In genomic region chr19:21851596-21852345, GRCh38 we compare ENCODE assay signal across 1 cellular context.
TF ChIP-seq lines count a peak whose summit lies in the region.

No MANE protein-coding gene starts in this region.

TF ChIP-seq in HepG2, 621 proteins besides CTCF, POLR2A, EP300 and RAD21 (continued from another document and continues in another):
- TF ChIP-seq, protein P1, sequence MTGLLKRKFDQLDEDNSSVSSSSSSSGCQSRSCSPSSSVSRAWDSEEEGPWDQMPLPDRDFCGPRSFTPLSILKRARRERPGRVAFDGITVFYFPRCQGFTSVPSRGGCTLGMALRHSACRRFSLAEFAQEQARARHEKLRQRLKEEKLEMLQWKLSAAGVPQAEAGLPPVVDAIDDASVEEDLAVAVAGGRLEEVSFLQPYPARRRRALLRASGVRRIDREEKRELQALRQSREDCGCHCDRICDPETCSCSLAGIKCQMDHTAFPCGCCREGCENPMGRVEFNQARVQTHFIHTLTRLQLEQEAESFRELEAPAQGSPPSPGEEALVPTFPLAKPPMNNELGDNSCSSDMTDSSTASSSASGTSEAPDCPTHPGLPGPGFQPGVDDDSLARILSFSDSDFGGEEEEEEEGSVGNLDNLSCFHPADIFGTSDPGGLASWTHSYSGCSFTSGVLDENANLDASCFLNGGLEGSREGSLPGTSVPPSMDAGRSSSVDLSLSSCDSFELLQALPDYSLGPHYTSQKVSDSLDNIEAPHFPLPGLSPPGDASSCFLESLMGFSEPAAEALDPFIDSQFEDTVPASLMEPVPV (CRISPR knock-in tag; IDR thresholded peaks at IDR 0.05): no peak
- no peak for TF ChIP-seq ZKSCAN5 (CRISPR knock-in tag; IDR thresholded peaks at IDR 0.05)
- no peak for TF ChIP-seq MIER2 (CRISPR knock-in tag; IDR thresholded peaks at IDR 0.05)
- TF ChIP-seq GMEB2 (CRISPR knock-in tag; IDR thresholded peaks at IDR 0.05; ENCODE audit: low read depth): no peak
- no peak for TF ChIP-seq ZNF724P (CRISPR knock-in tag; IDR thresholded peaks at IDR 0.05; ENCODE audit: borderline replicate concordance)
- no peak for TF ChIP-seq ZNF20 (CRISPR knock-in tag; IDR thresholded peaks at IDR 0.05)
- TF ChIP-seq GABPB1 (CRISPR knock-in tag; IDR thresholded peaks at IDR 0.05): peak; percentile 69
- no peak for TF ChIP-seq ZNF124 (CRISPR knock-in tag; IDR thresholded peaks at IDR 0.05)
- TF ChIP-seq ZNF850 (CRISPR knock-in tag; conservative IDR thresholded peaks at IDR 0.05): no peak
- TF ChIP-seq TAF1 (CRISPR knock-in tag; IDR thresholded peaks at IDR 0.05): peak; percentile 45; the same call in 1 of the 2 replicates
- TF ChIP-seq ZFYVE20 (CRISPR knock-in tag; IDR thresholded peaks at IDR 0.05; ENCODE audit: borderline replicate concordance, low read depth): no peak
- no peak for TF ChIP-seq ZFP37 (CRISPR knock-in tag; IDR thresholded peaks at IDR 0.05; ENCODE audit: borderline replicate concordance)
- peak; percentile 39; the same call in 1 of the 2 replicates for TF ChIP-seq E2F2 (CRISPR knock-in tag; IDR thresholded peaks at IDR 0.05; ENCODE audit: borderline replicate concordance)
- no peak for TF ChIP-seq BCL3 (CRISPR knock-in tag; IDR thresholded peaks at IDR 0.05)
- TF ChIP-seq, protein P2, sequence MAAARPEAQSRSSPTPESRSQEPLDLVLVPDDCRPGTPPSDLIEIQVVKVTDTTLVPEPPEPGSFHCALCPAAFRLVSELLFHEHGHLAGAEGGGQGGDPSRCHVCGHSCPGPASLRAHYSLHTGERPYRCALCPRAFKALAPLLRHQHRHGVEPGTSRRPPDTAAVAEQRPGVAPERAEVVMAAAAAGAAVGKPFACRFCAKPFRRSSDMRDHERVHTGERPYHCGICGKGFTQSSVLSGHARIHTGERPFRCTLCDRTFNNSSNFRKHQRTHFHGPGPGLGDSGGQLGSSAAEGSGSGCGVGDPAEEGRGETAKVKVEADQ (CRISPR knock-in tag; IDR thresholded peaks at IDR 0.05; ENCODE audit: borderline replicate concordance): no peak
- TF ChIP-seq FIP1L1 (IDR thresholded peaks at IDR 0.05; ENCODE audit: borderline replicate concordance, insufficient read depth, low read depth, low read length): no peak
- TF ChIP-seq, protein P3, sequence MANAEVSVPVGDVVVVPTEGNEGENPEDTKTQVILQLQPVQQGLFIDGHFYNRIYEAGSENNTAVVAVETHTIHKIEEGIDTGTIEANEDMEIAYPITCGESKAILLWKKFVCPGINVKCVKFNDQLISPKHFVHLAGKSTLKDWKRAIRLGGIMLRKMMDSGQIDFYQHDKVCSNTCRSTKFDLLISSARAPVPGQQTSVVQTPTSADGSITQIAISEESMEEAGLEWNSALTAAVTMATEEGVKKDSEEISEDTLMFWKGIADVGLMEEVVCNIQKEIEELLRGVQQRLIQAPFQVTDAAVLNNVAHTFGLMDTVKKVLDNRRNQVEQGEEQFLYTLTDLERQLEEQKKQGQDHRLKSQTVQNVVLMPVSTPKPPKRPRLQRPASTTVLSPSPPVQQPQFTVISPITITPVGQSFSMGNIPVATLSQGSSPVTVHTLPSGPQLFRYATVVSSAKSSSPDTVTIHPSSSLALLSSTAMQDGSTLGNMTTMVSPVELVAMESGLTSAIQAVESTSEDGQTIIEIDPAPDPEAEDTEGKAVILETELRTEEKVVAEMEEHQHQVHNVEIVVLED (CRISPR knock-in tag; IDR thresholded peaks at IDR 0.05; ENCODE audit: borderline replicate concordance): no peak
- TF ChIP-seq TCF12 (IDR thresholded peaks at IDR 0.05): no peak
- TF ChIP-seq TCF12 (CRISPR knock-in tag; IDR thresholded peaks at IDR 0.05): no peak
- no peak for TF ChIP-seq ZBTB7B (CRISPR knock-in tag; IDR thresholded peaks at IDR 0.05)
- peak; percentile 75; the same call in 1 of the 2 replicates for TF ChIP-seq HIVEP1 (CRISPR knock-in tag; IDR thresholded peaks at IDR 0.05)
- TF ChIP-seq HDAC1 (CRISPR knock-in tag; IDR thresholded peaks at IDR 0.05): peak; percentile 89
- TF ChIP-seq ZNF343 (CRISPR knock-in tag; IDR thresholded peaks at IDR 0.05): no peak
- TF ChIP-seq ELF1 (CRISPR knock-in tag; IDR thresholded peaks at IDR 0.05): peak; percentile 56
- no peak for TF ChIP-seq ZFP90 (CRISPR knock-in tag; IDR thresholded peaks at IDR 0.05; ENCODE audit: borderline replicate concordance)
- TF ChIP-seq, protein P4, sequence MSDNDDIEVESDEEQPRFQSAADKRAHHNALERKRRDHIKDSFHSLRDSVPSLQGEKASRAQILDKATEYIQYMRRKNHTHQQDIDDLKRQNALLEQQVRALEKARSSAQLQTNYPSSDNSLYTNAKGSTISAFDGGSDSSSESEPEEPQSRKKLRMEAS (IDR thresholded peaks at IDR 0.05): no peak
- TF ChIP-seq, protein P5, sequence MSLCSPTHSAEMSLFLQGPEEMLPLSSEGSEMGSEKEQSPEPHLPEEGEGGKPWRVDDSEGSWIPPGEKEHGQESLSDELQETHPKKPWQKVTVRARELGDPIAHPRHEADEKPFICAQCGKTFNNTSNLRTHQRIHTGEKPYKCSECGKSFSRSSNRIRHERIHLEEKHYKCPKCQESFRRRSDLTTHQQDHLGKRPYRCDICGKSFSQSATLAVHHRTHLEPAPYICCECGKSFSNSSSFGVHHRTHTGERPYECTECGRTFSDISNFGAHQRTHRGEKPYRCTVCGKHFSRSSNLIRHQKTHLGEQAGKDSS (CRISPR knock-in tag; IDR thresholded peaks at IDR 0.05; ENCODE audit: borderline replicate concordance, low read depth): no peak
- TF ChIP-seq THYN1 (CRISPR knock-in tag; IDR thresholded peaks at IDR 0.05; ENCODE audit: borderline replicate concordance, low read depth): no peak
- peak; percentile 86 for TF ChIP-seq NFYC (CRISPR knock-in tag; IDR thresholded peaks at IDR 0.05)
- no peak for TF ChIP-seq ZNF740 (CRISPR knock-in tag; IDR thresholded peaks at IDR 0.05)
- peak; percentile 69; the same call in 1 of the 2 replicates for TF ChIP-seq YEATS4 (CRISPR knock-in tag; IDR thresholded peaks at IDR 0.05; ENCODE audit: borderline replicate concordance)
- TF ChIP-seq GFI1 (CRISPR knock-in tag; IDR thresholded peaks at IDR 0.05; ENCODE audit: borderline replicate concordance): no peak
- TF ChIP-seq SOX13 (IDR thresholded peaks at IDR 0.05): no peak
- no peak for TF ChIP-seq SOX13 (CRISPR knock-in tag; conservative IDR thresholded peaks at IDR 0.05 in 1 of 2, IDR thresholded peaks at IDR 0.05 in 1 of 2)
- TF ChIP-seq ZFP41 (CRISPR knock-in tag; IDR thresholded peaks at IDR 0.05; ENCODE audit: borderline replicate concordance): no peak
- no peak for TF ChIP-seq CAMTA2 (CRISPR knock-in tag; IDR thresholded peaks at IDR 0.05; ENCODE audit: borderline replicate concordance)
- TF ChIP-seq RFX5 (IDR thresholded peaks at IDR 0.05; ENCODE audit: low read depth, low read length): no peak
- 0 out of 3 replicates have a peak, but pooled peaks have one; percentile 34 for TF ChIP-seq MXI1 (IDR thresholded peaks at IDR 0.05; ENCODE audit: borderline replicate concordance, low read depth, low read length)
- no peak for TF ChIP-seq MAFF (IDR thresholded peaks at IDR 0.05; ENCODE audit: low read depth, low read length)
- no peak for TF ChIP-seq ZKSCAN8 (CRISPR knock-in tag; IDR thresholded peaks at IDR 0.05; ENCODE audit: borderline replicate concordance)
- TF ChIP-seq, protein P6, sequence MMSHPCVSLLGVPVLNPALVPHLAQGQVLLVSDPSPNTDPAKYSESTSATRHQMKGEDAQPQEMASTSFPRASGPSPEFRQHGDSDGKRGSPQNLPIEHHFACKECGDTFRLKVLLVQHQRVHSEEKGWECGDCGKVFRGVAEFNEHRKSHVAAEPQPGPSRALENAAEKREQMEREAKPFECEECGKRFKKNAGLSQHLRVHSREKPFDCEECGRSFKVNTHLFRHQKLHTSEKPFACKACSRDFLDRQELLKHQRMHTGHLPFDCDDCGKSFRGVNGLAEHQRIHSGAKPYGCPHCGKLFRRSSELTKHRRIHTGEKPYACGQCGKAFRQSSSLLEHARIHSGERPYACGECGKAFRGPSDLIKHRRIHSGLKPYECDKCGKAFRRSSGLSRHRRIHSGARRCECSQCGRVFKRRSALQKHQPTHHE (CRISPR knock-in tag; IDR thresholded peaks at IDR 0.05; ENCODE audit: borderline replicate concordance): no peak
- TF ChIP-seq NFIB (CRISPR knock-in tag; IDR thresholded peaks at IDR 0.05; ENCODE audit: borderline replicate concordance): no peak
- no peak for TF ChIP-seq ZNF788 (CRISPR knock-in tag; IDR thresholded peaks at IDR 0.05; ENCODE audit: borderline replicate concordance)
- TF ChIP-seq MLXIP (CRISPR knock-in tag; IDR thresholded peaks at IDR 0.05; ENCODE audit: borderline replicate concordance): no peak
- TF ChIP-seq, protein P7, sequence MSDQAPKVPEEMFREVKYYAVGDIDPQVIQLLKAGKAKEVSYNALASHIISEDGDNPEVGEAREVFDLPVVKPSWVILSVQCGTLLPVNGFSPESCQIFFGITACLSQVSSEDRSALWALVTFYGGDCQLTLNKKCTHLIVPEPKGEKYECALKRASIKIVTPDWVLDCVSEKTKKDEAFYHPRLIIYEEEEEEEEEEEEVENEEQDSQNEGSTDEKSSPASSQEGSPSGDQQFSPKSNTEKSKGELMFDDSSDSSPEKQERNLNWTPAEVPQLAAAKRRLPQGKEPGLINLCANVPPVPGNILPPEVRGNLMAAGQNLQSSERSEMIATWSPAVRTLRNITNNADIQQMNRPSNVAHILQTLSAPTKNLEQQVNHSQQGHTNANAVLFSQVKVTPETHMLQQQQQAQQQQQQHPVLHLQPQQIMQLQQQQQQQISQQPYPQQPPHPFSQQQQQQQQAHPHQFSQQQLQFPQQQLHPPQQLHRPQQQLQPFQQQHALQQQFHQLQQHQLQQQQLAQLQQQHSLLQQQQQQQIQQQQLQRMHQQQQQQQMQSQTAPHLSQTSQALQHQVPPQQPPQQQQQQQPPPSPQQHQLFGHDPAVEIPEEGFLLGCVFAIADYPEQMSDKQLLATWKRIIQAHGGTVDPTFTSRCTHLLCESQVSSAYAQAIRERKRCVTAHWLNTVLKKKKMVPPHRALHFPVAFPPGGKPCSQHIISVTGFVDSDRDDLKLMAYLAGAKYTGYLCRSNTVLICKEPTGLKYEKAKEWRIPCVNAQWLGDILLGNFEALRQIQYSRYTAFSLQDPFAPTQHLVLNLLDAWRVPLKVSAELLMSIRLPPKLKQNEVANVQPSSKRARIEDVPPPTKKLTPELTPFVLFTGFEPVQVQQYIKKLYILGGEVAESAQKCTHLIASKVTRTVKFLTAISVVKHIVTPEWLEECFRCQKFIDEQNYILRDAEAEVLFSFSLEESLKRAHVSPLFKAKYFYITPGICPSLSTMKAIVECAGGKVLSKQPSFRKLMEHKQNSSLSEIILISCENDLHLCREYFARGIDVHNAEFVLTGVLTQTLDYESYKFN (CRISPR knock-in tag; conservative IDR thresholded peaks at IDR 0.05): no peak
- no peak for TF ChIP-seq U2AF2 (IDR thresholded peaks at IDR 0.05; ENCODE audit: low read depth, low read length)
- TF ChIP-seq ZNF607 (CRISPR knock-in tag; IDR thresholded peaks at IDR 0.05; ENCODE audit: borderline replicate concordance): no peak
- TF ChIP-seq ZMYM2 (CRISPR knock-in tag; IDR thresholded peaks at IDR 0.05): no peak
- no peak for TF ChIP-seq SP5 (CRISPR knock-in tag; IDR thresholded peaks at IDR 0.05; ENCODE audit: borderline replicate concordance, low read depth)
- TF ChIP-seq ZNF17 (CRISPR knock-in tag; IDR thresholded peaks at IDR 0.05): no peak
- no peak for TF ChIP-seq ZNF773 (CRISPR knock-in tag; IDR thresholded peaks at IDR 0.05; ENCODE audit: borderline replicate concordance)
- no peak for TF ChIP-seq SMARCC2 (IDR thresholded peaks at IDR 0.05)
